In the genomic region with DNA sequence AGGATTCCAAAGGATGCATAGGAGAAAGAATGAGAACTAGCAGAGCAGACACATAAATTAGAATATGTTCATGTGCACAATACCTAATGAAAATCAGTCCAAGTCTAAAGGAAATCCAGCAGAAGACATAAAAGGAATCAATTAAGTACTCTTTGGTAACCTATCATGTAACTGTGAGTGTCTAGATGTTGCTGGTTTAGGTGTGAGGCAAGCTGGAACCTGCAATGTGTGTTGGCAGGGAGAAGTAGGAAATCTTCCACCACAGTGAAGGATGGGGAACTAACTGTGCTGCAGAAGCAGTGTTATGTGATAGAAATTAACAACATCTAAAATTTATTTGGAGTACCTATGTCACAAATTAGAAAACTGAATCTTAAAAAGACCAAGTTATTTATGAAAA, we compare ENCODE assay signal across 30 cellular contexts.
"Had no signal": no experiment of that assay in that cellular context is flagged by ENCODE, and none has a peak within 500 bp of the region (broad histone marks: within the 10 kb centered on the region; RNA-seq: fewer than 3 reads in every experiment).

No MANE protein-coding gene starts in this region.

- H3K27me3 ChIP-seq: cardiac muscle cell, colonic mucosa, gastrocnemius medialis, right atrium auricular region, stomach, thyroid gland, upper lobe of left lung, vagina had no signal

- H3K4me3 Mint-ChIP-seq: activated T-cell treated with anti-CD3 and anti-CD28 coated beads, Interleukin-2, amount 50 U/mL, for 72 hours; mesothelial cell of epicardium; naive thymus-derived CD8-positive, alpha-beta T cell; neural crest cell; stimulated activated naive B cell treated with anti-CD40 and anti-IgM and Interleukin-4, amounts not matched to agents 10 μg/mL and 1 μg/mL and 100 μg/mL, for 72 hours; T-helper 2 cell treated with Interferon-gamma antibody and Interleukin-4, amounts not matched to agents 5 μg/mL and 100 μg/mL, for 36 hours had no signal

- H3K27ac Mint-ChIP-seq: activated naive CD4-positive, alpha-beta T cell treated with anti-CD3 and anti-CD28 coated beads, Interleukin-2, amount 50 U/mL, for 72 hours; activated T-cell treated with anti-CD3 and anti-CD28 coated beads, Interleukin-2, amount 50 U/mL, for 72 hours; mesothelial cell of epicardium; naive thymus-derived CD8-positive, alpha-beta T cell; stimulated activated naive B cell treated with anti-CD40 and anti-IgM and Interleukin-4, amounts not matched to agents 10 μg/mL and 1 μg/mL and 100 μg/mL, for 72 hours; T-helper 2 cell treated with Interferon-gamma antibody and Interleukin-4, amounts not matched to agents 5 μg/mL and 100 μg/mL, for 36 hours had no signal

- DNase-seq: activated CD4-positive, alpha-beta T cell treated with anti-CD3 and anti-CD28 coated beads for 4 hours; activated CD4-positive, alpha-beta T cell treated with anti-CD3 and anti-CD28 coated beads, Interleukin-2, amount 50 U/mL, for 4 hours; activated naive CD4-positive, alpha-beta T cell; activated T-cell treated with anti-CD3 and anti-CD28 coated beads for 4 hours; activated T-cell treated with anti-CD3 and anti-CD28 coated beads, Interleukin-2, amount 50 U/mL, for 72 hours; cerebellar nuclear complex; colonic mucosa; effector CD8-positive, alpha-beta T cell; gastrocnemius medialis; glutamatergic neuron; hippocampal formation; kidney; left colon; naive thymus-derived CD8-positive, alpha-beta T cell; occipital lobe; psoas muscle; stimulated activated CD4-positive, alpha-beta T cell treated with anti-CD3 and anti-CD28 coated beads, Interleukin-2, amount 100 ng/mL, for 24 hours; stimulated activated naive B cell treated with anti-CD40 and anti-IgM and Interleukin-4, amounts not matched to agents 10 μg/mL and 1 μg/mL and 100 μg/mL, for 72 hours; stomach; thyroid gland; upper lobe of left lung had no signal

- H3K9me3 ChIP-seq: colonic mucosa, gastrocnemius medialis, psoas muscle, right atrium auricular region, stomach, thyroid gland, upper lobe of left lung, vagina had no signal

- H3K27me3 Mint-ChIP-seq: stimulated activated naive B cell treated with anti-CD40 and anti-IgM and Interleukin-4, amounts not matched to agents 10 μg/mL and 1 μg/mL and 100 μg/mL, for 72 hours had no signal

- H3K4me1 ChIP-seq: colonic mucosa, gastrocnemius medialis, parathyroid adenoma, psoas muscle, right atrium auricular region, stomach, thyroid gland, upper lobe of left lung, vagina had no signal

- H3K36me3 Mint-ChIP-seq: activated naive CD4-positive, alpha-beta T cell treated with anti-CD3 and anti-CD28 coated beads, Interleukin-2, amount 50 U/mL, for 72 hours; naive thymus-derived CD8-positive, alpha-beta T cell; stimulated activated naive B cell treated with anti-CD40 and anti-IgM and Interleukin-4, amounts not matched to agents 10 μg/mL and 1 μg/mL and 100 μg/mL, for 72 hours had no signal

- ATAC-seq: activated T-cell treated with anti-CD3 and anti-CD28 coated beads, Interleukin-2, amount 50 U/mL, for 72 hours; gastrocnemius medialis; left colon; naive thymus-derived CD8-positive, alpha-beta T cell; psoas muscle; stimulated activated naive B cell treated with anti-CD40 and anti-IgM and Interleukin-4, amounts not matched to agents 10 μg/mL and 1 μg/mL and 100 μg/mL, for 72 hours had no signal

- H3K9me3 Mint-ChIP-seq: T-helper 2 cell treated with Interferon-gamma antibody and Interleukin-4, amounts not matched to agents 5 μg/mL and 100 μg/mL, for 36 hours had no signal

- H3K36me3 ChIP-seq: cardiac muscle cell, colonic mucosa, gastrocnemius medialis, right atrium auricular region, stomach, thyroid gland, upper lobe of left lung, vagina had no signal

- H3K4me3 ChIP-seq: cardiac muscle cell, colonic mucosa, gastrocnemius medialis, psoas muscle, right atrium auricular region, smooth muscle cell, stomach, thyroid gland, upper lobe of left lung, vagina had no signal

- H3K4me1 Mint-ChIP-seq: naive thymus-derived CD8-positive, alpha-beta T cell; stimulated activated naive B cell treated with anti-CD40 and anti-IgM and Interleukin-4, amounts not matched to agents 10 μg/mL and 1 μg/mL and 100 μg/mL, for 72 hours had no signal

- H3K27ac ChIP-seq: cardiac muscle cell, colonic mucosa, gastrocnemius medialis, parathyroid adenoma, psoas muscle, right atrium auricular region, stomach, thyroid gland, upper lobe of left lung, vagina had no signal
